Comparison of ENCODE assay signal across 16 cellular contexts in genomic region chr1:35881850-35882273, GRCh38. TPM values are rescaled to one million over a fixed set of nuclear protein-coding genes. Genes with fewer than 3 reads are reported as not detected.
DNase-seq lines count a peak whose midpoint lies in the region; ATAC-seq, FAIRE-seq and TF ChIP-seq lines count a peak whose summit lies in the region.
"Had no signal": no experiment of that assay in that cellular context is flagged by ENCODE, and none has a peak within 500 bp of the region (broad histone marks: within the 10 kb centered on the region; RNA-seq: fewer than 3 reads in every experiment).

No MANE protein-coding gene starts in this region.

- DNase-seq in HepG2 (ENCODE audit: low spot score) (no peak), right lobe of liver (no peak), iris pigment epithelial cell (ENCODE audit: low read depth) (peak; percentile 9), esophagus squamous epithelium (lab: John Stamatoyannopoulos, UW) (no peak), COLO668 (lab: John Stamatoyannopoulos, UW; ENCODE audit: unreplicated experiment) (no peak), Karpas-422 (no peak)
- DNase-seq in activated T-helper 1 cell treated with anti-CD3 and anti-CD28 coated beads, Interleukin-12 subunit alpha, Interleukin-12 subunit beta, Interleukin-2, Interleukin-4 antibody, amounts not matched to agents 30 ng/mL and 10 ng/mL and 1 ng/mL, durations not matched to agents 14 hours and 24 hours and 36 hours (ENCODE audit: low spot score) = no peak
- DNase-seq: effector memory CD4-positive, alpha-beta T cell; islet precursor cell; NCI-H2171; SIG-M5; transverse colon had no signal

- TF ChIP-seq EP300 in HepG2 (IDR thresholded peaks at IDR 0.05; ENCODE audit: low read depth in 2 of 2, low read length in 2 of 2) (no peak), HepG2 (CRISPR knock-in tag; IDR thresholded peaks at IDR 0.05; ENCODE audit: borderline replicate concordance) (no peak)

- 34% methylated on average over 4 of the region's 4 CpGs for WGBS in HepG2 (ENCODE audit: low lambda C conversion rate)
- WGBS in right lobe of liver (ENCODE audit: insufficient coverage, low coverage, low lambda C conversion rate, missing lambda C conversion rate) = 49% methylated on average over 4 of the region's 4 CpGs
- 39 to 52% methylated on average over 4 of the region's 4 CpGs for WGBS in esophagus squamous epithelium, 2 donors

- H3K36me3 ChIP-seq in HepG2 (replicated peaks in 1 of 2; ENCODE audit: control insufficient read depth in 1 of 2, insufficient read depth in 2 of 2, low read length in 2 of 2) = no peaks in the 10 kb centered on the region
- H3K36me3 ChIP-seq in right lobe of liver = no peaks in the 10 kb centered on the region
- no peaks in the 10 kb centered on the region for H3K36me3 ChIP-seq in esophagus squamous epithelium
- no peaks in the 10 kb centered on the region for H3K36me3 ChIP-seq in Karpas-422 (ENCODE audit: insufficient read depth, low read length)
- H3K36me3 ChIP-seq: transverse colon had no signal

- H3K27me3 Mint-ChIP-seq in activated T-helper 1 cell treated with anti-CD3 and anti-CD28 coated beads, Interleukin-12 subunit alpha, Interleukin-12 subunit beta, Interleukin-2, Interleukin-4 antibody, amounts not matched to agents 30 ng/mL and 10 ng/mL and 1 ng/mL, durations not matched to agents 14 hours and 24 hours and 36 hours (ENCODE audit: insufficient read depth) = peaks cover 6% of the 10 kb centered on the region

- H3K27me3 ChIP-seq in HepG2 (ENCODE audit: control insufficient read depth in 1 of 2, insufficient read depth in 2 of 2, low read length in 2 of 2) (no peaks in the 10 kb centered on the region; a peak in 1 of 5 replicates), right lobe of liver (no peaks in the 10 kb centered on the region), esophagus squamous epithelium (no peaks in the 10 kb centered on the region), Karpas-422 (ENCODE audit: low read length) (no peaks in the 10 kb centered on the region)
- H3K27me3 ChIP-seq: body of pancreas, transverse colon had no signal

- TF ChIP-seq CTCF in HepG2 (CRISPR knock-in tag; IDR thresholded peaks at IDR 0.05) = no peak
- no peak for TF ChIP-seq CTCF in right lobe of liver (IDR thresholded peaks at IDR 0.05)
- no peak for TF ChIP-seq CTCF in esophagus squamous epithelium (IDR thresholded peaks at IDR 0.05)

- no peak for TF ChIP-seq POLR2A in HepG2 (IDR thresholded peaks at IDR 0.05; ENCODE audit: insufficient read depth in 1 of 2, low read depth in 2 of 2, low read length in 2 of 2)
- no peak for TF ChIP-seq POLR2A in right lobe of liver (IDR thresholded peaks at IDR 0.05)
- TF ChIP-seq POLR2A in esophagus squamous epithelium (IDR thresholded peaks at IDR 0.05) = no peak

- H3K9me3 ChIP-seq in HepG2 (ENCODE audit: low read length) (no peaks in the 10 kb centered on the region), right lobe of liver (no peaks in the 10 kb centered on the region), esophagus squamous epithelium (no peaks in the 10 kb centered on the region), Karpas-422 (ENCODE audit: low read length) (no peaks in the 10 kb centered on the region)
- H3K9me3 ChIP-seq: body of pancreas, transverse colon had no signal

- H3K4me1 Mint-ChIP-seq in activated T-helper 1 cell treated with anti-CD3 and anti-CD28 coated beads, Interleukin-12 subunit alpha, Interleukin-12 subunit beta, Interleukin-2, Interleukin-4 antibody, amounts not matched to agents 30 ng/mL and 10 ng/mL and 1 ng/mL, durations not matched to agents 14 hours and 24 hours and 36 hours (ENCODE audit: low read depth) = peaks cover 39% of the 10 kb centered on the region

- no peak overlapping the region for H3K4me2 ChIP-seq in HepG2 (ENCODE audit: low read depth, low read length)
- no peak overlapping the region for H3K4me2 ChIP-seq in Karpas-422 (ENCODE audit: low read depth, low read length, poor library complexity, severe bottlenecking)

- no peak overlapping the region for H2AFZ ChIP-seq in HepG2 (ENCODE audit: low read length)
- H2AFZ ChIP-seq in Karpas-422 (ENCODE audit: low read length) = no peak overlapping the region

- H3K27ac ChIP-seq in HepG2 (ENCODE audit: extremely low read length, insufficient read depth, low read length) (no peak overlapping the region), right lobe of liver (no peak overlapping the region), esophagus squamous epithelium (no peak overlapping the region), Karpas-422 (ENCODE audit: low read length) (no peak overlapping the region)

- CTCF ChIA-PET in HepG2 (lab: Yijun Ruan, JAX; ENCODE audit: low intra/inter-chr PET ratio, low total read pairs) = no interaction called here

- in situ Hi-C loops in HepG2 (cut with HindIII; ENCODE audit: extremely low pct_ligation_motif_present, low pct_unique_long_range_greater_than_20kb) = no loop called here

- H3K79me2 ChIP-seq in HepG2 (ENCODE audit: insufficient read depth, low read length) (peaks cover 9% of the 10 kb centered on the region), Karpas-422 (ENCODE audit: low read length) (peaks cover 38% of the 10 kb centered on the region)

- peak overlapping the region; percentile 61 for H3K4me3 Mint-ChIP-seq in activated T-helper 1 cell treated with anti-CD3 and anti-CD28 coated beads, Interleukin-12 subunit alpha, Interleukin-12 subunit beta, Interleukin-2, Interleukin-4 antibody, amounts not matched to agents 30 ng/mL and 10 ng/mL and 1 ng/mL, durations not matched to agents 14 hours and 24 hours and 36 hours

- H3K4me1 ChIP-seq in HepG2 (ENCODE audit: insufficient read depth, low read length) (peaks cover 49% of the 10 kb centered on the region), right lobe of liver (peaks cover 0 to 7% (median 0%) of the 10 kb centered on the region in 4 donors), esophagus squamous epithelium (peaks cover 6 to 39% (median 8%) of the 10 kb centered on the region in 3 donors), Karpas-422 (ENCODE audit: low read length) (peaks cover 33% of the 10 kb centered on the region)

- POLR2A ChIA-PET in HepG2 (lab: Yijun Ruan, JAX) = no interaction called here

- BruUV-seq in HepG2 (replicated peaks; lab: Mats Ljungman, UMichigan) = no TSS peak

- no peak for FAIRE-seq in HepG2 (lab: Jason Lieb, UNC)
- FAIRE-seq: frontal cortex, TTC549 had no signal

- no peaks in the 10 kb centered on the region for H3K9me3 Mint-ChIP-seq in activated T-helper 1 cell treated with anti-CD3 and anti-CD28 coated beads, Interleukin-12 subunit alpha, Interleukin-12 subunit beta, Interleukin-2, Interleukin-4 antibody, amounts not matched to agents 30 ng/mL and 10 ng/mL and 1 ng/mL, durations not matched to agents 14 hours and 24 hours and 36 hours

- no peak overlapping the region for H3K4me3 ChIP-seq in HepG2 (replicated peaks in 1 of 3; ENCODE audit: insufficient read depth in 1 of 3, low read depth in 2 of 3, low read length in 3 of 3)
- H3K4me3 ChIP-seq in right lobe of liver = no peak overlapping the region
- H3K4me3 ChIP-seq in esophagus squamous epithelium = no peak overlapping the region
- no peak overlapping the region for H3K4me3 ChIP-seq in Karpas-422 (ENCODE audit: low read length)
- H3K4me3 ChIP-seq: body of pancreas had no signal

- H3K9me2 ChIP-seq in Karpas-422 (replicated peaks; ENCODE audit: insufficient read depth, low read length) = no peaks in the 10 kb centered on the region

- no peak overlapping the region for H3K27ac Mint-ChIP-seq in activated T-helper 1 cell treated with anti-CD3 and anti-CD28 coated beads, Interleukin-12 subunit alpha, Interleukin-12 subunit beta, Interleukin-2, Interleukin-4 antibody, amounts not matched to agents 30 ng/mL and 10 ng/mL and 1 ng/mL, durations not matched to agents 14 hours and 24 hours and 36 hours

- ATAC-seq in HepG2 (no peak), right lobe of liver (no peak), GM21529 (IDR thresholded peaks at IDR 0.05; ENCODE audit: unreplicated experiment) (no peak)
- ATAC-seq: body of pancreas had no signal

- H3K36me3 Mint-ChIP-seq in activated T-helper 1 cell treated with anti-CD3 and anti-CD28 coated beads, Interleukin-12 subunit alpha, Interleukin-12 subunit beta, Interleukin-2, Interleukin-4 antibody, amounts not matched to agents 30 ng/mL and 10 ng/mL and 1 ng/mL, durations not matched to agents 14 hours and 24 hours and 36 hours (ENCODE audit: low read depth) = no peaks in the 10 kb centered on the region

- H4K20me1 ChIP-seq in HepG2 (ENCODE audit: insufficient read depth, low read length) = 0 out of 2 replicates have a peak, but pooled peaks cover 5% of the 10 kb centered on the region
- H4K20me1 ChIP-seq in Karpas-422 (ENCODE audit: insufficient read depth, low read depth, low read length) = no peaks in the 10 kb centered on the region

- H3K9ac ChIP-seq in HepG2 (ENCODE audit: insufficient read depth, low read depth, low read length) = no peak overlapping the region
- H3K9ac ChIP-seq in Karpas-422 (ENCODE audit: low read length) = no peak overlapping the region

- intact Hi-C loops in HepG2 (cut with micrococcal nuclease; ENCODE audit: unreplicated experiment) = no loop called here
- intact Hi-C loops in right lobe of liver (cut with DNase I) = loop anchor here in 1 of 2 donors (5.0 kb wide), 1 partner anchor 205 kb away; the partner anchor contains the start of gene ADPRS
- intact Hi-C loops in activated T-helper 1 cell treated with anti-CD3 and anti-CD28 coated beads, Interleukin-12 subunit alpha, Interleukin-12 subunit beta, Interleukin-2, Interleukin-4 antibody, amounts not matched to agents 30 ng/mL and 10 ng/mL and 1 ng/mL, durations not matched to agents 14 hours and 24 hours and 36 hours (cut with micrococcal nuclease) = loop anchor here (5.0 kb wide), 3 partner anchors 265 to 1715 kb away; partner anchors contain the start of genes GNL2 and TRAPPC3
- intact Hi-C loops in esophagus squamous epithelium (cut with DNase I) = no loop called here

- TF ChIP-seq RAD21 in HepG2 (CRISPR knock-in tag; IDR thresholded peaks at IDR 0.05) = no peak

RNA-seq across cellular contexts. Expression of gene AGO1, which starts 1.1 kb away (rescaled TPM):
- total RNA-seq in HepG2 (2016; rRNA removed; fragmentation: Illumina TruSeq; extraction: Trizol) (18.6 and 24.6 TPM in 2 replicates), right lobe of liver (10 to 100 TPM in 5 of 6 experiments, 1 to 10 TPM in 1; 8.7 to 11.2 (median 10.5) TPM), esophagus squamous epithelium (10 to 100 TPM in 2 of 4 donors, 1 to 10 TPM in 2; 9.7 to 18.1 (median 11.2) TPM)
- total RNA-seq in HepG2 (2016; cell fraction: cytosol; rRNA removed; fragmentation: Illumina TruSeq; extraction: Trizol; ENCODE audit: low read depth) = 2.3 and 2.6 TPM in 2 replicates
- total RNA-seq in HepG2 (2016; cell fraction: insoluble cytoplasmic fraction; rRNA removed; fragmentation: Illumina TruSeq; extraction: Trizol) = 17.7 and 19.0 TPM in 2 replicates
- total RNA-seq in HepG2 (2016; cell fraction: membrane; rRNA removed; fragmentation: Illumina TruSeq; extraction: Trizol) = 14.3 and 15.4 TPM in 2 replicates
- 13.4 and 15.9 TPM in 2 replicates for total RNA-seq in HepG2 (2016; cell fraction: nucleus; rRNA removed; fragmentation: Illumina TruSeq; extraction: Trizol)
- polyA plus RNA-seq in HepG2 (2011; rRNA removed) = 8.3 and 9.2 TPM in 2 replicates
- 6.9 and 7.6 TPM in 2 replicates for polyA plus RNA-seq in HepG2 (2011; cell fraction: cytosol; rRNA removed)
- polyA plus RNA-seq in HepG2 (2011; cell fraction: nucleus; rRNA removed) = 14.5 and 14.6 TPM in 2 replicates
- polyA plus RNA-seq in HepG2 (2012) = 6.5 and 8.6 TPM in 2 replicates
- polyA plus RNA-seq in HepG2 (2016; cell fraction: cytosol; fragmentation: Illumina TruSeq; extraction: Trizol; ENCODE audit: low read depth) = 1.6 and 1.7 TPM in 2 replicates
- polyA plus RNA-seq in HepG2 (2016; cell fraction: insoluble cytoplasmic fraction; fragmentation: Illumina TruSeq; extraction: Trizol; ENCODE audit: low read depth) = 10.9 and 13.4 TPM in 2 replicates
- 6.6 and 6.7 TPM in 2 replicates for polyA plus RNA-seq in HepG2 (2016; cell fraction: membrane; fragmentation: Illumina TruSeq; extraction: Trizol; ENCODE audit: low read depth)
- 12.8 and 14.3 TPM in 2 replicates for polyA plus RNA-seq in HepG2 (2016; cell fraction: nucleus; fragmentation: Illumina TruSeq; extraction: Trizol; ENCODE audit: insufficient read depth, low read depth)
- polyA minus RNA-seq in HepG2 (2011; rRNA and poly(A)+ RNA removed; ENCODE audit: low replicate concordance) = 34.4 and 42.3 TPM in 2 replicates
- polyA minus RNA-seq in HepG2 (2011; cell fraction: cytosol; rRNA and poly(A)+ RNA removed) = 14.7 and 17.8 TPM in 2 replicates
- 11.6 and 13.8 TPM in 2 replicates for polyA minus RNA-seq in HepG2 (2011; cell fraction: nucleus; rRNA and poly(A)+ RNA removed)
- total RNA-seq in activated T-helper 1 cell treated with anti-CD3 and anti-CD28 coated beads, Interleukin-12 subunit alpha, Interleukin-12 subunit beta, Interleukin-2, Interleukin-4 antibody, amounts not matched to agents 30 ng/mL and 10 ng/mL and 1 ng/mL, durations not matched to agents 14 hours and 24 hours and 36 hours = 39.0 and 39.5 TPM in 2 replicates
- total RNA-seq in Karpas-422 (2014; rRNA removed; shearing (Covaris generic); ENCODE audit: low replicate concordance) = 18.7 and 21.4 TPM in 2 replicates

RNA-seq across cellular contexts. Expression of gene AGO3, which starts 49.0 kb away (rescaled TPM):
- total RNA-seq in HepG2 (2016; rRNA removed; fragmentation: Illumina TruSeq; extraction: Trizol) = 21.2 and 23.8 TPM in 2 replicates
- total RNA-seq in HepG2 (2016; cell fraction: cytosol; rRNA removed; fragmentation: Illumina TruSeq; extraction: Trizol; ENCODE audit: low read depth) = 18.8 and 19.1 TPM in 2 replicates
- total RNA-seq in HepG2 (2016; cell fraction: insoluble cytoplasmic fraction; rRNA removed; fragmentation: Illumina TruSeq; extraction: Trizol) = 18.1 and 18.5 TPM in 2 replicates
- total RNA-seq in HepG2 (2016; cell fraction: membrane; rRNA removed; fragmentation: Illumina TruSeq; extraction: Trizol) = 13.2 and 16.2 TPM in 2 replicates
- total RNA-seq in HepG2 (2016; cell fraction: nucleus; rRNA removed; fragmentation: Illumina TruSeq; extraction: Trizol) = 21.1 and 24.9 TPM in 2 replicates
- polyA plus RNA-seq in HepG2 (2011; rRNA removed) = 18.3 and 27.1 TPM in 2 replicates
- polyA plus RNA-seq in HepG2 (2011; cell fraction: cytosol; rRNA removed) = 8.7 and 8.8 TPM in 2 replicates
- polyA plus RNA-seq in HepG2 (2011; cell fraction: nucleus; rRNA removed) = 21.0 and 23.7 TPM in 2 replicates
- polyA plus RNA-seq in HepG2 (2012) = 7.9 and 8.4 TPM in 2 replicates
- 3.3 and 5.3 TPM in 2 replicates for polyA plus RNA-seq in HepG2 (2016; cell fraction: cytosol; fragmentation: Illumina TruSeq; extraction: Trizol; ENCODE audit: low read depth)
- 9.8 and 10.6 TPM in 2 replicates for polyA plus RNA-seq in HepG2 (2016; cell fraction: insoluble cytoplasmic fraction; fragmentation: Illumina TruSeq; extraction: Trizol; ENCODE audit: low read depth)
- polyA plus RNA-seq in HepG2 (2016; cell fraction: membrane; fragmentation: Illumina TruSeq; extraction: Trizol; ENCODE audit: low read depth) = 6.5 and 7.6 TPM in 2 replicates
- polyA plus RNA-seq in HepG2 (2016; cell fraction: nucleus; fragmentation: Illumina TruSeq; extraction: Trizol; ENCODE audit: insufficient read depth, low read depth) = 18.1 and 18.8 TPM in 2 replicates
- polyA minus RNA-seq in HepG2 (2011; rRNA and poly(A)+ RNA removed; ENCODE audit: low replicate concordance) = 99.7 and 150 TPM in 2 replicates
- polyA minus RNA-seq in HepG2 (2011; cell fraction: cytosol; rRNA and poly(A)+ RNA removed) = 17.3 and 19.3 TPM in 2 replicates
- 61.3 and 78.4 TPM in 2 replicates for polyA minus RNA-seq in HepG2 (2011; cell fraction: nucleus; rRNA and poly(A)+ RNA removed)
- total RNA-seq in right lobe of liver = 10 to 100 TPM in 5 of 6 experiments, 1 to 10 TPM in 1; 7.0 to 16.2 (median 13.1) TPM
- total RNA-seq in activated T-helper 1 cell treated with anti-CD3 and anti-CD28 coated beads, Interleukin-12 subunit alpha, Interleukin-12 subunit beta, Interleukin-2, Interleukin-4 antibody, amounts not matched to agents 30 ng/mL and 10 ng/mL and 1 ng/mL, durations not matched to agents 14 hours and 24 hours and 36 hours = 26.1 and 33.6 TPM in 2 replicates
- total RNA-seq in esophagus squamous epithelium = 10 to 100 TPM in 3 of 4 donors, 1 to 10 TPM in 1; 8.1 to 17.0 (median 12.0) TPM
- 21.2 and 46.8 TPM in 2 replicates for total RNA-seq in Karpas-422 (2014; rRNA removed; shearing (Covaris generic); ENCODE audit: low replicate concordance)
